In the genomic region with DNA sequence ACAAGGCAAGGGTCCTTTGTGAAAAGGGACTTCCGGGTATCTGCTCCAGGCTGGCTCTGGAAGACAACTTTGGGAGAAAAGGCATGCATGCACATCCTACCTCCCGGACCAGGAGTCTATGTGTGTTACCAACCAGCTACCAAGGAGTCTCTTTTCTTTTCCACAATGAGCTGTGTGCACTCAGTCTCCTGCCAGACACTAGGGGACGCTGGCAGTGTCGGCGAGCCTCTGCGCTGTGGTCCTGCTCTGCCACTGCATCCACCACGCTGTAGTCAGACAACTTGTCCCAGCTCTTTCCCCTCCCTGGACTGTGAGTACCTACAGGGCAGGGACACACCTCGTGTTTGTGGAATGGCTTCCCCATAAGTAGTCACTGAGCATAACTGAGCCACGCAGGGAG, we compare ENCODE assay signal across 8 cellular contexts. TPM values are rescaled to one million over a fixed set of nuclear protein-coding genes. Genes with fewer than 3 reads are reported as not detected.
DNase-seq lines count a peak whose midpoint lies in the region; ATAC-seq, FAIRE-seq and TF ChIP-seq lines count a peak whose summit lies in the region.

No MANE protein-coding gene starts in this region.

- H3K9me3 Mint-ChIP-seq in nephron: no peaks in the 10 kb centered on the region

- FAIRE-seq in TTC549 (lab: Jason Lieb, UNC) (peak; percentile 69), H1 (lab: Jason Lieb, UNC) (peak; percentile 42)

- no peak overlapping the region for H3K18ac ChIP-seq in H1 (ENCODE audit: extremely low read depth, low read length)

- H3K23me2 ChIP-seq in H1 (ENCODE audit: low read depth, low read length): no peaks in the 10 kb centered on the region; the same call in 1 of the 2 replicates

- peak; percentile 93 to 97 (median 96) for TF ChIP-seq CTCF in H1 (IDR thresholded peaks at IDR 0.05; ENCODE audit: control extremely low read depth in 1 of 3, insufficient read depth in 1 of 3, low read depth in 1 of 3, low read length in 3 of 3)
- TF ChIP-seq CTCF in nephron (IDR thresholded peaks at IDR 0.05; ENCODE audit: unreplicated experiment in 3 of 3): peak; percentile 43 to 59 (median 46)

- no peak overlapping the region for H3K4me3 Mint-ChIP-seq in nephron

- H2BK5ac ChIP-seq in H1 (ENCODE audit: low read depth, low read length): no peak overlapping the region

- H3K14ac ChIP-seq in H1 (ENCODE audit: insufficient read length): no peak overlapping the region

- H3K9ac ChIP-seq in H1 (replicated peaks in 1 of 4; ENCODE audit: extremely low read depth in 1 of 4, low read depth in 3 of 4, low read length in 3 of 4): no peak overlapping the region; a peak in 1 of 7 replicates

- CTCF ChIA-PET in H1 (lab: Charles Lee; ENCODE audit: partially characterized antibody): interaction anchor here (0.6 to 2.2 kb wide), 28 partner anchors 8 to 317 kb away, joined by 3 to 19 read pairs (median 3); no protein-coding TSS in a partner anchor

- no peak overlapping the region for H2BK120ac ChIP-seq in H1 (replicated peaks; ENCODE audit: low read depth, low read length)

- peak overlapping the region in 1 of 3 experiments; percentile 5 for H3K27ac Mint-ChIP-seq in nephron

- H3K4me1 ChIP-seq in H1 (replicated peaks in 1 of 4; ENCODE audit: control insufficient read depth in 3 of 4, insufficient read depth in 4 of 4, low read length in 3 of 4): peaks cover 0 to 3% (median 0%) of the 10 kb centered on the region in 4 experiments; a peak in 3 of 7 replicates

- H2AK5ac ChIP-seq in H1 (ENCODE audit: low read depth, low read length): no peak overlapping the region

- H4K20me1 ChIP-seq in H1 (replicated peaks in 1 of 2; ENCODE audit: control insufficient read depth in 1 of 2, insufficient read depth in 2 of 2, low read length in 2 of 2): peaks cover 0 to 2% of the 10 kb centered on the region in 2 experiments

- peak; percentile 61 to 70 for TF ChIP-seq RAD21 in H1 (IDR thresholded peaks at IDR 0.05 in 1 of 2, conservative IDR thresholded peaks at IDR 0.05 in 1 of 2; ENCODE audit: low read depth in 2 of 2, low read length in 2 of 2)

- H3K4me2 ChIP-seq in H1 (ENCODE audit: insufficient read depth in 1 of 2, low read depth in 2 of 2, low read length in 2 of 2): 0 out of 4 replicates have a peak overlapping the region, but pooled peaks of 1 of the 2 experiments have one; percentile 25

- DNase-seq in DMS53 (lab: John Stamatoyannopoulos, UW): peak; percentile 85
- DNase-seq in Kasumi-1 (lab: John Stamatoyannopoulos, UW): peak; percentile 83 to 86
- DNase-seq in H1 (ENCODE audit: low read depth in 1 of 2, low spot score in 2 of 2): peak; percentile 47 to 73
- DNase-seq in C1 segment of cervical spinal cord (lab: John Stamatoyannopoulos, UW): no peak
- no peak for DNase-seq in A172 (ENCODE audit: low spot score)

- TF ChIP-seq POLR2A in H1 (IDR thresholded peaks at IDR 0.05; ENCODE audit: control extremely low read depth in 1 of 2, low read depth in 2 of 2, low read length in 2 of 2): no peak

- peaks cover 1% of the 10 kb centered on the region for H3K4me1 Mint-ChIP-seq in nephron

- peaks cover under 1% of the 10 kb centered on the region for H3K36me3 Mint-ChIP-seq in nephron (ENCODE audit: low read depth)

- no peak overlapping the region for H3K4ac ChIP-seq in H1 (replicated peaks; ENCODE audit: insufficient read length, low read depth, low read length)

- POLR2A ChIA-PET in H1 (lab: Charles Lee; ENCODE audit: partially characterized antibody): interaction anchor here (1.0 kb wide), 1 partner anchor 49 kb away, joined by 3 read pairs; no protein-coding TSS in a partner anchor

- no peaks in the 10 kb centered on the region for H3K36me3 ChIP-seq in H1 (ENCODE audit: control insufficient read depth in 2 of 4, insufficient read depth in 4 of 4, low read length in 3 of 4)

- H4K8ac ChIP-seq in H1 (ENCODE audit: extremely low read depth, insufficient read depth, low read length): no peak overlapping the region; the same call in 1 of the 2 replicates

- H3K27me3 ChIP-seq in H1 (replicated peaks in 1 of 4; ENCODE audit: control insufficient read depth in 3 of 4, extremely low read depth in 1 of 4, insufficient read depth in 3 of 4, low read length in 3 of 4): peaks cover 0 to 4% (median under 1%) of the 10 kb centered on the region in 4 experiments; a peak in 1 of 7 replicates

- no peak overlapping the region for H2BK12ac ChIP-seq in H1 (ENCODE audit: low read depth, low read length)

- H4K5ac ChIP-seq in H1 (ENCODE audit: insufficient read length, low read depth, low read length): no peak overlapping the region

- no peaks in the 10 kb centered on the region for H3K79me2 ChIP-seq in H1 (ENCODE audit: control insufficient read depth in 1 of 2, insufficient read depth in 2 of 2, low read length in 2 of 2)

- H3K27me3 Mint-ChIP-seq in nephron (ENCODE audit: low read depth): no peaks in the 10 kb centered on the region

- 18% methylated on average over 9 of the region's 9 CpGs; no CpG with 5 or more reads in 1 of the 2 experiments for WGBS in H1 (ENCODE audit: extremely low coverage in 1 of 2, insufficient coverage in 1 of 2, insufficient read length in 1 of 2, insufficient replicate concordance in 2 of 2, low coverage in 1 of 2, low lambda C conversion rate in 2 of 2, missing lambda C conversion rate in 1 of 2), 2 experiments

- no peaks in the 10 kb centered on the region for H3K9me3 ChIP-seq in H1 (ENCODE audit: insufficient read depth in 2 of 2, low read depth in 1 of 2, low read length in 1 of 2)

- no peak overlapping the region for H3K23ac ChIP-seq in H1 (ENCODE audit: insufficient read length)

- no peak overlapping the region for H2BK20ac ChIP-seq in H1 (ENCODE audit: low read length)

- peak overlapping the region; percentile 99 for H2AFZ ChIP-seq in H1 (ENCODE audit: low read length)

- no peak overlapping the region for H3K4me3 ChIP-seq in H1 (ENCODE audit: extremely low read depth in 1 of 4, insufficient read depth in 2 of 4, low read depth in 3 of 4, low read length in 4 of 4)

- H2BK15ac ChIP-seq in H1 (ENCODE audit: low read length): no peak overlapping the region

- no peaks in the 10 kb centered on the region for H3K79me1 ChIP-seq in H1 (ENCODE audit: low read depth, low read length)

- H4K91ac ChIP-seq in H1 (replicated peaks; ENCODE audit: insufficient read length, low read length): no peak overlapping the region

- no peak for TF ChIP-seq EP300 in H1 (IDR thresholded peaks at IDR 0.05; ENCODE audit: borderline replicate concordance in 1 of 2, low read depth in 2 of 2, low read length in 2 of 2)

- no peak for ATAC-seq in GM18867 (IDR thresholded peaks at IDR 0.05; ENCODE audit: unreplicated experiment)

- no peak overlapping the region for H3K56ac ChIP-seq in H1 (replicated peaks; ENCODE audit: insufficient read length, low read depth, low read length)

- H3K27ac ChIP-seq in H1 (ENCODE audit: low read depth, low read length): no peak overlapping the region

RNA-seq across cellular contexts. Expression of gene SSR2, which starts 5.1 kb away (rescaled TPM):
- 190 and 196 TPM in 2 replicates for total RNA-seq in H1 (2021; fragmentation: NEBNext Ultra II Directional; extraction: Animal tissue kit (Norgen Biotek cat#: 25700))
- polyA plus RNA-seq in H1 (2011; rRNA removed): 411 and 648 TPM in 2 replicates
- 513 TPM for polyA plus RNA-seq in H1 (2011; cell fraction: cytosol; rRNA removed)
- polyA plus RNA-seq in H1 (2011; cell fraction: nucleus; rRNA removed): 240 TPM
- 232 to 248 TPM (median 244 TPM) in 4 replicates for polyA plus RNA-seq in H1 (2012, experiment 1 of 2)
- 448 TPM for polyA plus RNA-seq in H1 (2012, experiment 2 of 2)
- polyA plus RNA-seq in H1 (2013, experiment 1 of 2): 408 TPM
- polyA plus RNA-seq in H1 (2013, experiment 2 of 2): 481 TPM
- polyA minus RNA-seq in H1 (2011; rRNA and poly(A)+ RNA removed): 282 and 428 TPM in 2 replicates
- polyA minus RNA-seq in H1 (2011; cell fraction: cytosol; rRNA and poly(A)+ RNA removed): 95.5 TPM
- polyA minus RNA-seq in H1 (2011; cell fraction: nucleus; rRNA and poly(A)+ RNA removed): 85.3 TPM
- total RNA-seq in A172 (2014; rRNA removed; shearing (Covaris generic)): 573 and 778 TPM in 2 replicates

RNA-seq across cellular contexts. Expression of gene UBQLN4, which starts 27.7 kb away (rescaled TPM):
- total RNA-seq in H1 (2021; fragmentation: NEBNext Ultra II Directional; extraction: Animal tissue kit (Norgen Biotek cat#: 25700)): 37.7 and 39.8 TPM in 2 replicates
- 47.8 and 52.0 TPM in 2 replicates for polyA plus RNA-seq in H1 (2011; rRNA removed)
- 40.8 TPM for polyA plus RNA-seq in H1 (2011; cell fraction: cytosol; rRNA removed)
- 76.1 TPM for polyA plus RNA-seq in H1 (2011; cell fraction: nucleus; rRNA removed)
- polyA plus RNA-seq in H1 (2012, experiment 1 of 2): 42.4 to 49.0 TPM (median 44.7 TPM) in 4 replicates
- 40.6 TPM for polyA plus RNA-seq in H1 (2012, experiment 2 of 2)
- 26.1 TPM for polyA plus RNA-seq in H1 (2013, experiment 1 of 2)
- 26.7 TPM for polyA plus RNA-seq in H1 (2013, experiment 2 of 2)
- 48.9 and 53.6 TPM in 2 replicates for polyA minus RNA-seq in H1 (2011; rRNA and poly(A)+ RNA removed)
- 31.0 TPM for polyA minus RNA-seq in H1 (2011; cell fraction: cytosol; rRNA and poly(A)+ RNA removed)
- polyA minus RNA-seq in H1 (2011; cell fraction: nucleus; rRNA and poly(A)+ RNA removed): 29.2 TPM
- total RNA-seq in A172 (2014; rRNA removed; shearing (Covaris generic)): 35.9 and 37.1 TPM in 2 replicates

RNA-seq across cellular contexts. Expression of gene LAMTOR2, which starts 28.7 kb away (rescaled TPM):
- total RNA-seq in H1 (2021; fragmentation: NEBNext Ultra II Directional; extraction: Animal tissue kit (Norgen Biotek cat#: 25700)): 50.5 and 54.7 TPM in 2 replicates
- polyA plus RNA-seq in H1 (2011; rRNA removed): 122 and 131 TPM in 2 replicates
- polyA plus RNA-seq in H1 (2011; cell fraction: cytosol; rRNA removed): 109 TPM
- polyA plus RNA-seq in H1 (2011; cell fraction: nucleus; rRNA removed): 74.9 TPM
- 77.2 to 105 TPM (median 92.7 TPM) in 4 replicates for polyA plus RNA-seq in H1 (2012, experiment 1 of 2)
- polyA plus RNA-seq in H1 (2012, experiment 2 of 2): 70.5 TPM
- polyA plus RNA-seq in H1 (2013, experiment 1 of 2): 63.5 TPM
- polyA plus RNA-seq in H1 (2013, experiment 2 of 2): 69.2 TPM
- 18.2 and 23.3 TPM in 2 replicates for polyA minus RNA-seq in H1 (2011; rRNA and poly(A)+ RNA removed)
- polyA minus RNA-seq in H1 (2011; cell fraction: cytosol; rRNA and poly(A)+ RNA removed): 14.1 TPM
- polyA minus RNA-seq in H1 (2011; cell fraction: nucleus; rRNA and poly(A)+ RNA removed): 22.4 TPM
- 179 TPM in 2 replicates for total RNA-seq in A172 (2014; rRNA removed; shearing (Covaris generic))

RNA-seq across cellular contexts. Expression of gene RAB25, which starts 35.1 kb away (rescaled TPM):
- total RNA-seq in H1 (2021; fragmentation: NEBNext Ultra II Directional; extraction: Animal tissue kit (Norgen Biotek cat#: 25700)): 34.8 and 38.5 TPM in 2 replicates
- 98.2 and 117 TPM in 2 replicates for polyA plus RNA-seq in H1 (2011; rRNA removed)
- 110 TPM for polyA plus RNA-seq in H1 (2011; cell fraction: cytosol; rRNA removed)
- polyA plus RNA-seq in H1 (2011; cell fraction: nucleus; rRNA removed): 61.3 TPM
- 66.9 to 78.3 TPM (median 74.1 TPM) in 4 replicates for polyA plus RNA-seq in H1 (2012, experiment 1 of 2)
- 91.5 TPM for polyA plus RNA-seq in H1 (2012, experiment 2 of 2)
- 48.0 TPM for polyA plus RNA-seq in H1 (2013, experiment 1 of 2)
- 50.7 TPM for polyA plus RNA-seq in H1 (2013, experiment 2 of 2)
- 50.6 and 52.5 TPM in 2 replicates for polyA minus RNA-seq in H1 (2011; rRNA and poly(A)+ RNA removed)
- polyA minus RNA-seq in H1 (2011; cell fraction: cytosol; rRNA and poly(A)+ RNA removed): 24.8 TPM
- polyA minus RNA-seq in H1 (2011; cell fraction: nucleus; rRNA and poly(A)+ RNA removed): 19.2 TPM
- 0.12 TPM in 1 of 2 replicates, not detected in the other for total RNA-seq in A172 (2014; rRNA removed; shearing (Covaris generic))

RNA-seq across cellular contexts. Expression of gene ARHGEF2, which starts 47.5 kb away (rescaled TPM):
- total RNA-seq in H1 (2021; fragmentation: NEBNext Ultra II Directional; extraction: Animal tissue kit (Norgen Biotek cat#: 25700)): 68.3 and 80.5 TPM in 2 replicates
- polyA plus RNA-seq in H1 (2011; rRNA removed): 42.7 and 55.0 TPM in 2 replicates
- polyA plus RNA-seq in H1 (2011; cell fraction: cytosol; rRNA removed): 36.0 TPM
- polyA plus RNA-seq in H1 (2011; cell fraction: nucleus; rRNA removed): 102 TPM
- polyA plus RNA-seq in H1 (2012, experiment 1 of 2): 54.6 to 83.3 TPM (median 61.5 TPM) in 4 replicates
- 40.4 TPM for polyA plus RNA-seq in H1 (2012, experiment 2 of 2)
- polyA plus RNA-seq in H1 (2013, experiment 1 of 2): 27.1 TPM
- 27.2 TPM for polyA plus RNA-seq in H1 (2013, experiment 2 of 2)
- polyA minus RNA-seq in H1 (2011; rRNA and poly(A)+ RNA removed): 67.3 and 87.2 TPM in 2 replicates
- 29.9 TPM for polyA minus RNA-seq in H1 (2011; cell fraction: cytosol; rRNA and poly(A)+ RNA removed)
- 75.9 TPM for polyA minus RNA-seq in H1 (2011; cell fraction: nucleus; rRNA and poly(A)+ RNA removed)
- total RNA-seq in A172 (2014; rRNA removed; shearing (Covaris generic)): 153 and 155 TPM in 2 replicates

Comparison
In these comparisons a context has a peak if more than half of its experiments do, and no peak if none do; other contexts are left out.
1. DNase-seq: peak in DMS53 (single experiment), Kasumi-1 (2 of 2) and H1 (2 of 2); none in C1 segment of cervical spinal cord (0 of 14) and A172 (single experiment).